8 cellular contexts compared by ENCODE assay signal in the genomic region with DNA sequence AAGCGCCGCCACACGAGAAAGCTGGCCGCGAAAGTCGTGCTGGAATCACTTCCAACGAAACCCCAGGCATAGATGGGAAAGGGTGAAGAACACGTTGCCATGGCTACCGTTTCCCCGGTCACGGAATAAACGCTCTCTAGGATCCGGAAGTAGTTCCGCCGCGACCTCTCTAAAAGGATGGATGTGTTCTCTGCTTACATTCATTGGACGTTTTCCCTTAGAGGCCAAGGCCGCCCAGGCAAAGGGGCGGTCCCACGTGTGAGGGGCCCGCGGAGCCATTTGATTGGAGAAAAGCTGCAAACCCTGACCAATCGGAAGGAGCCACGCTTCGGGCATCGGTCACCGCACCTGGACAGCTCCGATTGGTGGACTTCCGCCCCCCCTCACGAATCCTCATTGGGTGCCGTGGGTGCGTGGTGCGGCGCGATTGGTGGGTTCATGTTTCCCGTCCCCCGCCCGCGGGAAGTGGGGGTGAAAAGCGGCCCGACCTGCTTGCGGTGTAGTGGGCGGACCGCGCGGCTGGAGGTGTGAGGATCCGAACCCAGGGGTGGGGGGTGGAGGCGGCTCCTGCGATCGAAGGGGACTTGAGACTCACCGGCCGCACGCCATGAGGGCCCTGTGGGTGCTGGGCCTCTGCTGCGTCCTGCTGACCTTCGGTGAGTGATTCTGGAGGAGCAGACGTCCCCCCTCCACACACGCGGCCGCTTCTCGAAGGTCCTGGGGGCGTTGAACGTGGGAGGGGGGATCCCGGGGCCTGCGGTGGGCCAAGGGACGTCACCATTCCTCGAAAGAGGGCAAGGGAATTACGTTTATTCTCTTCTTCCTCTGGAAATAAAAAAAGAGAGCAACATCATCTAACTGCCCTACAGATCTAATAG. TPM values are rescaled to one million over a fixed set of nuclear protein-coding genes. Genes with fewer than 3 reads are reported as not detected.
A peak's percentile ranks its signal among the peaks of the same experiment; 100 is the strongest.
DNase-seq lines count a peak whose midpoint lies in the region; ATAC-seq and TF ChIP-seq lines count a peak whose summit lies in the region.

A gene (plus strand): TSS at position 502 of the 878 bp plus-strand sequence. CDS start 106 bp downstream, at position 608.

- H3K27ac ChIP-seq in lung (ENCODE audit: low read depth in 1 of 2, low read length in 1 of 2), result peak within 1 kb of the TSS; percentile 89 to 99

- no peak for TF ChIP-seq CTCF in GM20000 (IDR thresholded peaks at IDR 0.05; ENCODE audit: extremely low read depth, missing control alignments)
- TF ChIP-seq CTCF in lung (IDR thresholded peaks at IDR 0.05; ENCODE audit: control extremely low read depth, extremely low read depth), result no peak

- no peaks in the 10 kb centered on the region for H3K27me3 ChIP-seq in lung (ENCODE audit: control insufficient read depth, insufficient read depth)

- H3K4me1 ChIP-seq in lung (ENCODE audit: control insufficient read depth in 2 of 2, insufficient read depth in 2 of 2, low read length in 2 of 2), result peaks cover 5 to 18% of the 10 kb centered on the region in 2 donors

- DNase-seq in CMK (ENCODE audit: low read depth) (peak; percentile 97), GM20000 (ENCODE audit: low spot score) (peak; percentile 93), HT-29 (ENCODE audit: low spot score) (peak; percentile 99), NOMO-1 (lab: John Stamatoyannopoulos, UW; ENCODE audit: unreplicated experiment in 2 of 2) (peak; percentile 99 to 100), lung (ENCODE audit: low spot score) (peak; percentile 99)
- DNase-seq in effector CD8-positive, alpha-beta T cell (lab: John Stamatoyannopoulos, UW), result peak; percentile 100
- peak; percentile 95 to 100 (median 99) for DNase-seq in stimulated activated CD4-positive, alpha-beta T cell treated with anti-CD3 and anti-CD28 coated beads, TNF-alpha, amount 100 ng/mL, for 4 hours (ENCODE audit: low read depth in 3 of 3)

- H3K36me3 ChIP-seq in lung (ENCODE audit: control insufficient read depth in 2 of 2, insufficient read depth in 2 of 2, low read length in 2 of 2), result peaks cover 11 to 16% of the 10 kb centered on the region in 2 donors

- POLR2A ChIA-PET in activated CD8-positive, alpha-beta memory T cell treated with anti-CD3 and anti-CD28 coated beads for 36 hours (lab: Charles Lee), result interaction anchor here (0.6 to 4.6 kb wide), 10 partner anchors 10 to 212 kb away, joined by 3 to 33 read pairs (median 4); a partner anchor contains a TSS

- peak within 1 kb of the TSS; percentile 77 for H3K4me3 ChIP-seq in lung

- WGBS in lung, 2 donors, result 0% methylated on average over 67 of the region's 67 CpGs

- peak; percentile 88 for ATAC-seq in lung (ENCODE audit: insufficient read depth, low FRiP score)

- H3K9me3 ChIP-seq in lung (ENCODE audit: control insufficient read depth in 2 of 2, insufficient read depth in 1 of 2, low read length in 1 of 2), result no peaks in the 10 kb centered on the region

- CTCF ChIA-PET in activated CD8-positive, alpha-beta memory T cell treated with anti-CD3 and anti-CD28 coated beads for 36 hours (lab: Charles Lee), result interaction anchor here (1.0 to 1.8 kb wide), 4 partner anchors 27 to 208 kb away, joined by 3 to 7 read pairs (median 4); a partner anchor contains a TSS

RNA-seq across cellular contexts. Expression of the gene that starts here (rescaled TPM):
- 202 and 209 TPM in 2 replicates for total RNA-seq in HT-29 (2014; rRNA removed; shearing (Covaris generic))
- 100 to 1,000 TPM; 502 to 514 TPM for total RNA-seq in activated CD8-positive, alpha-beta memory T cell treated with anti-CD3 and anti-CD28 coated beads for 36 hours
- total RNA-seq in lung, result 100 to 1,000 TPM; 390 to 781 TPM
- polyA plus RNA-seq in lung, result 100 to 1,000 TPM; 484 to 773 TPM

Comparison
In these comparisons a context has a peak if more than half of its experiments do, and no peak if none do; other contexts are left out.
1. Peak in every context shown above with its lines: DNase-seq, ATAC-seq, H3K4me3 ChIP-seq and H3K27ac ChIP-seq.